In genomic region chr12:112107306-112107705, GRCh38 we compare ENCODE assay signal across 8 cellular contexts. TPM values are rescaled to one million over a fixed set of nuclear protein-coding genes. Genes with fewer than 3 reads are reported as not detected.
DNase-seq lines count a peak whose midpoint lies in the region; ATAC-seq lines count a peak whose summit lies in the region.

No MANE protein-coding gene starts in this region.

- H3K36me3 ChIP-seq in CD8-positive, alpha-beta memory T cell (ENCODE audit: insufficient read depth, low read length) = no peaks in the 10 kb centered on the region
- H3K36me3 ChIP-seq in NT2/D1 (ENCODE audit: insufficient read depth, insufficient read length, low read length) (peaks cover 37% of the 10 kb centered on the region), neuronal stem cell (replicated peaks in 1 of 2; ENCODE audit: control insufficient read depth in 2 of 2, insufficient read depth in 2 of 2, low read length in 2 of 2) (peaks cover 5 to 41% of the 10 kb centered on the region in 2 donors)

- H3K9ac ChIP-seq in NT2/D1 (ENCODE audit: insufficient read length, low read depth) (peak overlapping the region; percentile 100), neuronal stem cell (ENCODE audit: low read depth, low read length, poor library complexity) (no peak overlapping the region)

- no peak overlapping the region for H4K8ac ChIP-seq in neuronal stem cell (ENCODE audit: low read depth, low read length)

- no peak for DNase-seq in CD8-positive, alpha-beta memory T cell
- DNase-seq in NT2/D1 (ENCODE audit: low read depth, low spot score) (no peak), neuronal stem cell (ENCODE audit: low spot score) (no peak), NCI-H2227 (lab: John Stamatoyannopoulos, UW; ENCODE audit: unreplicated experiment) (no peak)
- no peak for DNase-seq in effector memory CD8-positive, alpha-beta T cell
- DNase-seq in stimulated activated CD4-positive, alpha-beta T cell treated with anti-CD3 and anti-CD28 coated beads, Interleukin-12 subunit alpha, Interleukin-12 subunit beta, amount 100 ng/mL, for 4 hours = no peak

- H3K18ac ChIP-seq in neuronal stem cell (ENCODE audit: low read length) = no peak overlapping the region

- no peak overlapping the region for H2BK15ac ChIP-seq in neuronal stem cell (ENCODE audit: low read length)

- H2BK120ac ChIP-seq in neuronal stem cell (ENCODE audit: low read depth, low read length) = no peak overlapping the region

- no peak overlapping the region for H2AFZ ChIP-seq in neuronal stem cell (ENCODE audit: low read length)

- no peak overlapping the region for H4K91ac ChIP-seq in neuronal stem cell (ENCODE audit: low read depth, low read length, poor library complexity)

- peak overlapping the region; percentile 82 for H3K4me2 ChIP-seq in neuronal stem cell (ENCODE audit: insufficient read depth, low read length, poor library complexity, severe bottlenecking)

- no CpG with 5 or more reads among the region's 4 CpGs for WGBS in neuronal stem cell (ENCODE audit: extremely low coverage in 2 of 2, insufficient read length in 2 of 2, insufficient replicate concordance in 1 of 2), 2 donors

- H3K4me1 ChIP-seq in CD8-positive, alpha-beta memory T cell (ENCODE audit: insufficient read depth, low read length) = peaks cover 29% of the 10 kb centered on the region
- H3K4me1 ChIP-seq in NT2/D1 (ENCODE audit: insufficient read depth, insufficient read length) (peaks cover 7% of the 10 kb centered on the region), neuronal stem cell (ENCODE audit: control insufficient read depth in 2 of 2, insufficient read depth in 1 of 2, low read depth in 1 of 2, low read length in 2 of 2) (peaks cover 0 to 4% of the 10 kb centered on the region in 2 donors)

- POLR2A ChIA-PET in CD8-positive, alpha-beta memory T cell (lab: Charles Lee) = interaction anchor here (0.6 to 2.9 kb wide), 4 partner anchors 9 to 94 kb away, joined by 3 to 23 read pairs (median 6); partner anchors contain the start of genes ERP29, TMEM116 and TRAFD1

- peaks cover 6% of the 10 kb centered on the region for H3K79me1 ChIP-seq in neuronal stem cell (ENCODE audit: low read depth, low read length)

- H2BK5ac ChIP-seq in neuronal stem cell (ENCODE audit: low read length) = no peak overlapping the region

- H3K4ac ChIP-seq in neuronal stem cell (ENCODE audit: low read length) = no peak overlapping the region

- peaks cover 0 to 29% (median 1%) of the 10 kb centered on the region in 3 donors for H3K36me3 Mint-ChIP-seq in CD8-positive, alpha-beta memory T cell
- peaks cover 27% of the 10 kb centered on the region for H3K36me3 Mint-ChIP-seq in effector memory CD8-positive, alpha-beta T cell (ENCODE audit: insufficient read depth)

- H3K4me1 Mint-ChIP-seq in CD8-positive, alpha-beta memory T cell = peaks cover 43 to 54% (median 49%) of the 10 kb centered on the region in 3 donors
- H3K4me1 Mint-ChIP-seq in effector memory CD8-positive, alpha-beta T cell (ENCODE audit: low read depth in 2 of 2) = peaks cover 35 to 45% of the 10 kb centered on the region in 2 donors

- no peak overlapping the region for H3K14ac ChIP-seq in neuronal stem cell (ENCODE audit: low read length)

- peak overlapping the region; percentile 43 to 93 (median 92) for H3K27ac Mint-ChIP-seq in CD8-positive, alpha-beta memory T cell
- H3K27ac Mint-ChIP-seq in effector memory CD8-positive, alpha-beta T cell = peak overlapping the region; percentile 94 to 96

- no peak overlapping the region for H2AK5ac ChIP-seq in neuronal stem cell (ENCODE audit: low read depth, low read length)

- H3K4me3 ChIP-seq in CD8-positive, alpha-beta memory T cell (ENCODE audit: low read length) = peak overlapping the region; percentile 100
- H3K4me3 ChIP-seq in NT2/D1 (ENCODE audit: insufficient read length, low read depth) (peak overlapping the region; percentile 99), neuronal stem cell (ENCODE audit: low read length in 2 of 2) (peak overlapping the region in 1 of 2 donors; percentile 95)

- H3K27me3 Mint-ChIP-seq in CD8-positive, alpha-beta memory T cell = no peaks in the 10 kb centered on the region
- H3K27me3 Mint-ChIP-seq in effector memory CD8-positive, alpha-beta T cell = no peaks in the 10 kb centered on the region

- ATAC-seq in effector memory CD8-positive, alpha-beta T cell (replicated peaks) = no peak
- ATAC-seq in GM21576 (IDR thresholded peaks at IDR 0.05; ENCODE audit: unreplicated experiment) = no peak
- ATAC-seq in HG03175 (IDR thresholded peaks at IDR 0.05; ENCODE audit: unreplicated experiment) = no peak

- H3K9me3 Mint-ChIP-seq in CD8-positive, alpha-beta memory T cell = no peaks in the 10 kb centered on the region
- H3K9me3 Mint-ChIP-seq in effector memory CD8-positive, alpha-beta T cell = no peaks in the 10 kb centered on the region

- no peak overlapping the region for H3K27ac ChIP-seq in CD8-positive, alpha-beta memory T cell (ENCODE audit: low read depth, low read length)
- no peak overlapping the region for H3K27ac ChIP-seq in neuronal stem cell (replicated peaks; ENCODE audit: low read length)

- H3K9me3 ChIP-seq in CD8-positive, alpha-beta memory T cell (ENCODE audit: low read length) = no peaks in the 10 kb centered on the region
- H3K9me3 ChIP-seq in NT2/D1 (ENCODE audit: insufficient read depth, low read length) (no peaks in the 10 kb centered on the region), neuronal stem cell (replicated peaks in 1 of 2; ENCODE audit: control insufficient read depth in 2 of 2, insufficient read depth in 1 of 2, low read depth in 1 of 2, low read length in 2 of 2) (no peaks in the 10 kb centered on the region)

- H3K4me3 Mint-ChIP-seq in CD8-positive, alpha-beta memory T cell = peak overlapping the region; percentile 88 to 100 (median 98)
- peak overlapping the region; percentile 96 to 97 for H3K4me3 Mint-ChIP-seq in effector memory CD8-positive, alpha-beta T cell

- no peak overlapping the region for H3K23ac ChIP-seq in neuronal stem cell (ENCODE audit: low read depth, low read length, poor library complexity)

- H2BK12ac ChIP-seq in neuronal stem cell (ENCODE audit: low read length) = no peak overlapping the region

- H3K27me3 ChIP-seq in CD8-positive, alpha-beta memory T cell (ENCODE audit: insufficient read depth, low read length, poor library complexity, severe bottlenecking) = no peaks in the 10 kb centered on the region
- H3K27me3 ChIP-seq in NT2/D1 (ENCODE audit: insufficient read depth, insufficient read length) (no peaks in the 10 kb centered on the region), neuronal stem cell (ENCODE audit: control insufficient read depth in 3 of 3, insufficient read depth in 3 of 3, low read depth in 1 of 3, low read length in 3 of 3) (no peaks in the 10 kb centered on the region)

- CTCF ChIA-PET in CD8-positive, alpha-beta memory T cell (lab: Charles Lee) = interaction anchor here (0.7 to 3.3 kb wide), 4 partner anchors 9 to 56 kb away, joined by 3 to 22 read pairs (median 3); partner anchors contain the start of gene TRAFD1

RNA-seq across cellular contexts. Expression of gene NAA25, which starts 1.3 kb away (rescaled TPM):
- total RNA-seq in CD8-positive, alpha-beta memory T cell = 10 to 100 TPM; 39.0 to 41.5 TPM
- 18.4 TPM for polyA plus RNA-seq in CD8-positive, alpha-beta memory T cell
- polyA plus RNA-seq in neuronal stem cell (2013, experiment 1 of 2) = 19.7 TPM
- 22.6 TPM for polyA plus RNA-seq in neuronal stem cell (2013, experiment 2 of 2)

RNA-seq across cellular contexts. Expression of gene TRAFD1, which starts 18.1 kb away (rescaled TPM):
- 10 to 100 TPM; 34.5 TPM for total RNA-seq in CD8-positive, alpha-beta memory T cell
- 55.6 TPM for polyA plus RNA-seq in CD8-positive, alpha-beta memory T cell
- polyA plus RNA-seq in neuronal stem cell (2013, experiment 1 of 2) = 21.1 TPM
- polyA plus RNA-seq in neuronal stem cell (2013, experiment 2 of 2) = 21.0 TPM
